In the genomic region with DNA sequence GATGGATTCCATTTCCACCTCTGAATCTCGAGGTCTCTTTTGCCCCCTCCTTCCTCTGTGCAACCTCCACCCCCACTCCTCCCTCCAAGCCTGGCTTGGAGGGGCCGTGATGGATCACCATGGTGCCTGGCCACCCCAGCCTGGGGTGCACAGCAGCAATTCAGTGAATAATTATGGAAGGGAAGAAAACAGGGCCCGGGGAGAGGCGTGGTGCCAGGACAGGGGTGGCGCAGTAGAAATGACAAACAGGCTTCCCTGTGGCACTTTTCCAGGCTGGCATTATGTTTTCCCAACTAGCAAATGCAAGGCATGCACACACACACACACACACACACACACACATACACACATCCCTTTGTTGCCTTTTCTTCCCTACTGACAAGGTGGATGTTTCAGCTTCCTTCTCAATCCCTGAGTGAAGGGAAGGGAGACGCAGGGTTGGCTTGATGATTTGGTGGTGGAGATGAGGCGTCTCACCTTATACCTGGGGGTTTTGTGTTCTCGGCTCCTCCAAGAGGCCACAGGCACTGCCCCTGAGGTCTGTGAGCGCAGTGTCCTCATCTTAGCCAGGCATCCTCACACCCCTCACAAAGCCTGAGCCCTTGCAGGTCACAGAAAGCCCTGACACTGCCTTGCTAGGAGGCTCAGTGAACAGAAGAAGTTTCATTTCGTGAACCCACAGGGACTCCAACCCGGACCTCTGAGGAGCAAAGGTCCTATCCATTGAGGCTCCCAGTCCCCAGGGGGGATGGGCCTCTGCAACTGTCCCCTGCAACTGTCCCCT, we compare ENCODE assay signal across 29 cellular contexts.
"Had no signal": no experiment of that assay in that cellular context is flagged by ENCODE, and none has a peak within 500 bp of the region (broad histone marks: within the 10 kb centered on the region; RNA-seq: fewer than 3 reads in every experiment).

No MANE protein-coding gene starts in this region.

- FAIRE-seq: TTC549 had no signal

- H3K36me3 ChIP-seq: ascending aorta, cardiac muscle cell, esophagus muscularis mucosa, heart right ventricle, left lung, lower lobe of right lung, thyroid gland, upper lobe of right lung had no signal

- H3K27me3 ChIP-seq: ascending aorta, cardiac muscle cell, thyroid gland had no signal

- ATAC-seq: heart right ventricle; left lung; lower lobe of right lung; natural killer cell treated with Interleukin-12 subunit alpha and Interleukin-12 subunit beta and Interleukin-15 and Interleukin-18, amount 100 ng/mL, for 72 hours; psoas muscle; stimulated activated memory B cell treated with anti-CD40 and anti-IgM and Interleukin-4, amounts not matched to agents 10 μg/mL and 1 μg/mL and 100 μg/mL, for 72 hours; stimulated activated naive CD8-positive, alpha-beta T cell treated with anti-CD3 and anti-CD28 coated beads, Interleukin-15, amount 100 ng/mL, for 72 hours; upper lobe of right lung had no signal

- DNase-seq: activated CD4-positive, alpha-beta T cell treated with anti-CD3 and anti-CD28 coated beads for 48 hours; activated CD4-positive, alpha-beta T cell treated with anti-CD3 and anti-CD28 coated beads, Interleukin-2, amount 50 U/mL, for 48 hours; activated CD8-positive, alpha-beta memory T cell treated with anti-CD3 and anti-CD28 coated beads, Interleukin-2, amount 50 U/mL, for 48 hours; activated gamma-delta T cell; activated naive CD4-positive, alpha-beta T cell treated with anti-CD3 and anti-CD28 coated beads, Interleukin-2, amount 10 ng/mL, durations not matched to agents 7 days and 5 days; activated naive CD8-positive, alpha-beta T cell treated with anti-CD3 and anti-CD28 coated beads, Interleukin-2, amount 10 ng/mL, durations not matched to agents 7 days and 5 days; activated T-cell treated with anti-CD3 and anti-CD28 coated beads, Interleukin-2, amount 50 U/mL, for 24 hours; cortex of kidney; foreskin melanocyte; heart right ventricle; left lung; lower lobe of right lung; mesenchymal stem cell; psoas muscle; stimulated activated CD4-positive, alpha-beta T cell treated with anti-CD3 and anti-CD28 coated beads, Interleukin-1b, Interleukin-23, amount 100 ng/mL, for 48 hours; stimulated activated CD4-positive, alpha-beta T cell treated with anti-CD3 and anti-CD28 coated beads, Interleukin-4, amount 100 ng/mL, for 4 hours; stimulated activated CD8-positive, alpha-beta memory T cell treated with anti-CD3 and anti-CD28 coated beads, Interleukin-4, amount 100 ng/mL, for 48 hours; stimulated activated naive CD8-positive, alpha-beta T cell treated with anti-CD3 and anti-CD28 coated beads, Interleukin-15, amount 100 ng/mL, for 72 hours; T-helper 9 cell; thyroid gland; upper lobe of right lung had no signal

- H3K4me1 ChIP-seq: ascending aorta, esophagus muscularis mucosa, heart right ventricle, left lung, lower lobe of right lung, psoas muscle, thyroid gland, upper lobe of right lung had no signal

- H3K4me2 ChIP-seq: smooth muscle cell had no signal

- H3K9me3 ChIP-seq: ascending aorta, esophagus muscularis mucosa, left lung, lower lobe of right lung, psoas muscle, thyroid gland, upper lobe of right lung had no signal

- H3K4me3 ChIP-seq: ascending aorta, cardiac muscle cell, esophagus muscularis mucosa, heart right ventricle, left lung, lower lobe of right lung, psoas muscle, smooth muscle cell, thyroid gland, upper lobe of right lung had no signal

- H3K27ac ChIP-seq: ascending aorta, cardiac muscle cell, esophagus muscularis mucosa, heart right ventricle, left lung, lower lobe of right lung, psoas muscle, thyroid gland, upper lobe of right lung, VCaP had no signal
